Comparison of ENCODE assay signal across 22 cellular contexts in genomic region chr2:140596447-140596846, GRCh38.
A peak's percentile ranks its signal among the peaks of the same experiment; 100 is the strongest.
DNase-seq lines count a peak whose midpoint lies in the region; ATAC-seq, FAIRE-seq and TF ChIP-seq lines count a peak whose summit lies in the region.
"Had no signal": no experiment of that assay in that cellular context is flagged by ENCODE, and none has a peak within 500 bp of the region (broad histone marks: within the 10 kb centered on the region; RNA-seq: fewer than 3 reads in every experiment).

No MANE protein-coding gene starts in this region.

- in situ Hi-C loops in HepG2 (cut with HindIII; ENCODE audit: extremely low pct_ligation_motif_present, low pct_unique_long_range_greater_than_20kb) = no loop called here

- TF ChIP-seq EP300 in HepG2 (IDR thresholded peaks at IDR 0.05; ENCODE audit: low read depth in 2 of 2, low read length in 2 of 2) = no peak
- TF ChIP-seq EP300 in HepG2 (CRISPR knock-in tag; IDR thresholded peaks at IDR 0.05; ENCODE audit: borderline replicate concordance) = no peak

- no peak for TF ChIP-seq RAD21 in HepG2 (CRISPR knock-in tag; IDR thresholded peaks at IDR 0.05)

- no peaks in the 10 kb centered on the region for H3K4me1 ChIP-seq in HepG2 (ENCODE audit: insufficient read depth, low read length)
- H3K4me1 ChIP-seq: breast epithelium, colonic mucosa, SJSA1, thyroid gland had no signal

- H2AFZ ChIP-seq in HepG2 (ENCODE audit: low read length) = no peak overlapping the region

- ATAC-seq in GM19452 (IDR thresholded peaks at IDR 0.05; ENCODE audit: unreplicated experiment) = peak; percentile 63
- peak; percentile 48 for ATAC-seq in HG02970 (IDR thresholded peaks at IDR 0.05; ENCODE audit: low FRiP score, unreplicated experiment)
- ATAC-seq in HG03565 (IDR thresholded peaks at IDR 0.05; ENCODE audit: unreplicated experiment) = peak; percentile 62
- ATAC-seq in HepG2 = no peak
- no peak for ATAC-seq in GM19397 (IDR thresholded peaks at IDR 0.05; ENCODE audit: unreplicated experiment)

- no peak overlapping the region for H3K4me3 ChIP-seq in HepG2 (replicated peaks in 1 of 3; ENCODE audit: insufficient read depth in 1 of 3, low read depth in 2 of 3, low read length in 3 of 3)
- H3K4me3 ChIP-seq: breast epithelium, colonic mucosa, SJSA1, thyroid gland had no signal

- CTCF ChIA-PET in HepG2 (lab: Yijun Ruan, JAX; ENCODE audit: low intra/inter-chr PET ratio, low total read pairs) = no interaction called here

- no peaks in the 10 kb centered on the region for H3K27me3 ChIP-seq in HepG2 (ENCODE audit: control insufficient read depth in 1 of 2, insufficient read depth in 2 of 2, low read length in 2 of 2)
- H3K27me3 ChIP-seq: breast epithelium, colonic mucosa, SJSA1, thyroid gland had no signal

- no peaks in the 10 kb centered on the region for H3K9me3 ChIP-seq in HepG2 (ENCODE audit: low read length)
- H3K9me3 ChIP-seq: breast epithelium, colonic mucosa, SJSA1, thyroid gland had no signal

- no peak overlapping the region for H3K27ac ChIP-seq in HepG2 (ENCODE audit: extremely low read length, insufficient read depth, low read length)
- H3K27ac ChIP-seq: breast epithelium, colonic mucosa, SJSA1, thyroid gland had no signal

- DNase-seq in erythroblast (lab: John Stamatoyannopoulos, UW) = no peak
- no peak for DNase-seq in HepG2 (ENCODE audit: low spot score)
- no peak for DNase-seq in activated naive CD4-positive, alpha-beta T cell (lab: John Stamatoyannopoulos, UW)
- DNase-seq: activated naive CD4-positive, alpha-beta T cell treated with Interleukin-2 at 50 U/mL for 16 hours; activated T-cell treated with anti-CD3 and anti-CD28 coated beads, Interleukin-2, amount 50 U/mL, for 24 hours; amniotic stem cell; CD4-positive, CD25-positive, alpha-beta regulatory T cell; colonic mucosa; IMR-90; mesendoderm; NCI-H510A; stimulated activated CD4-positive, alpha-beta T cell treated with anti-CD3 and anti-CD28 coated beads, Interleukin-2, amount 100 ng/mL, for 48 hours; stimulated activated naive CD4-positive, alpha-beta T cell; T-helper 1 cell; thyroid gland had no signal

- no peak for FAIRE-seq in HepG2 (lab: Jason Lieb, UNC)
- FAIRE-seq: endometrium had no signal

- no peaks in the 10 kb centered on the region for H3K36me3 ChIP-seq in HepG2 (replicated peaks in 1 of 2; ENCODE audit: control insufficient read depth in 1 of 2, insufficient read depth in 2 of 2, low read length in 2 of 2)
- H3K36me3 ChIP-seq: breast epithelium, colonic mucosa, SJSA1, thyroid gland had no signal

- WGBS in HepG2 (ENCODE audit: low lambda C conversion rate) = 27% methylated on average over 4 of the region's 4 CpGs

- H3K4me2 ChIP-seq in HepG2 (ENCODE audit: low read depth, low read length) = no peak overlapping the region

- no peaks in the 10 kb centered on the region for H4K20me1 ChIP-seq in HepG2 (ENCODE audit: insufficient read depth, low read length)

- intact Hi-C loops in HepG2 (cut with micrococcal nuclease; ENCODE audit: unreplicated experiment) = no loop called here

- no peak overlapping the region for H3K9ac ChIP-seq in HepG2 (ENCODE audit: insufficient read depth, low read depth, low read length)

- no peaks in the 10 kb centered on the region for H3K79me2 ChIP-seq in HepG2 (ENCODE audit: insufficient read depth, low read length)

- TF ChIP-seq POLR2A in erythroblast (IDR thresholded peaks at IDR 0.05; ENCODE audit: low read length) (no peak), HepG2 (IDR thresholded peaks at IDR 0.05; ENCODE audit: insufficient read depth in 1 of 2, low read depth in 2 of 2, low read length in 2 of 2) (no peak)

- POLR2A ChIA-PET in HepG2 (lab: Yijun Ruan, JAX) = no interaction called here

- no peak for TF ChIP-seq CTCF in HepG2 (CRISPR knock-in tag; IDR thresholded peaks at IDR 0.05)

- no TSS peak for BruUV-seq in HepG2 (replicated peaks; lab: Mats Ljungman, UMichigan)

TF ChIP-seq in HepG2, 621 proteins besides CTCF, POLR2A, EP300 and RAD21 (continues in another document):
- no peak for TF ChIP-seq MYC (CRISPR knock-in tag; IDR thresholded peaks at IDR 0.05; ENCODE audit: borderline replicate concordance)
- no peak for TF ChIP-seq ZNF207 (IDR thresholded peaks at IDR 0.05; ENCODE audit: borderline replicate concordance)
- no peak for TF ChIP-seq CENPBD1 (CRISPR knock-in tag; IDR thresholded peaks at IDR 0.05; ENCODE audit: borderline replicate concordance, low read depth)
- no peak for TF ChIP-seq ZNF12 (CRISPR knock-in tag; IDR thresholded peaks at IDR 0.05)
- TF ChIP-seq KDM1A (CRISPR knock-in tag; IDR thresholded peaks at IDR 0.05) = no peak
- TF ChIP-seq HMGXB3 (CRISPR knock-in tag; IDR thresholded peaks at IDR 0.05; ENCODE audit: borderline replicate concordance) = no peak
- TF ChIP-seq LRRFIP1 (CRISPR knock-in tag; conservative IDR thresholded peaks at IDR 0.05) = no peak
- no peak for TF ChIP-seq SAFB2 (CRISPR knock-in tag; IDR thresholded peaks at IDR 0.05; ENCODE audit: borderline replicate concordance, low read depth)
- TF ChIP-seq ATF1 (CRISPR knock-in tag; IDR thresholded peaks at IDR 0.05) = no peak

Comparison
In these comparisons a context has a peak if more than half of its experiments do, and no peak if none do; other contexts are left out.
1. ATAC-seq: peak in GM19452 (single experiment), HG02970 (single experiment) and HG03565 (single experiment); none in HepG2 (single experiment) and GM19397 (single experiment).